In the genomic region with DNA sequence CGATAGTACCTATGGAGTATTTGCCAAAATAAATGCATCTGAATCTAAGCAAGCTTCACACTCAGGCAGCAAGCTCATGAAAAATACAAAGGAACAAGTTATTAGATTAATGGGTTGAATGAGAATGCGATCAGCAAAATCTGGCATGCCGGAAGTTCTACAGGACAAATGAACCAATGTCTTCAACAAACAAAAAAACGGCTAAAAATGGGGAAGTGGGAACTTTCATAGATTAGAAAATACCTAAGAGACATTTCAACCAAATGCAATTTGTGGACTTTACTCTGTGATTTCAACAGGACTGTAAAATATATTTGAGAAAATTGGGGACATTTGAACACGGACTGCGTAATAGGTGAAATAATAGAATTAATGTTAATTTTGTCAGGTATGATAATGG, we compare ENCODE assay signal across 31 cellular contexts. TPM values are rescaled to one million over a fixed set of nuclear protein-coding genes. Genes with fewer than 3 reads are reported as not detected.
"Had no signal": no experiment of that assay in that cellular context is flagged by ENCODE, and none has a peak within 500 bp of the region (broad histone marks: within the 10 kb centered on the region; RNA-seq: fewer than 3 reads in every experiment).

No MANE protein-coding gene starts in this region.

- H3K36me3 Mint-ChIP-seq: stimulated activated effector memory CD8-positive, alpha-beta T cell treated with anti-CD3 and anti-CD28 coated beads, Interleukin-12 subunit alpha, Interleukin-12 subunit beta, amount 100 ng/mL, for 72 hours; type B pancreatic cell had no signal

- H3K9me3 ChIP-seq: ascending aorta, ovary, right lobe of liver, uterus had no signal

- H3K4me3 Mint-ChIP-seq: activated naive CD4-positive, alpha-beta T cell treated with anti-CD3 and anti-CD28 coated beads for 36 hours; activated naive CD8-positive, alpha-beta T cell treated with anti-CD3 and anti-CD28 coated beads, Interleukin-2, amount 10 ng/mL, durations not matched to agents 7 days and 5 days; brain; endodermal cell; mesothelial cell of epicardium; naive thymus-derived CD4-positive, alpha-beta T cell; stimulated activated effector memory CD8-positive, alpha-beta T cell treated with anti-CD3 and anti-CD28 coated beads, Interleukin-12 subunit alpha, Interleukin-12 subunit beta, amount 100 ng/mL, for 72 hours; stimulated activated naive CD8-positive, alpha-beta T cell treated with anti-CD3 and anti-CD28 coated beads, Interleukin-15, amount 100 ng/mL, for 72 hours; type B pancreatic cell had no signal

- H3K9me3 Mint-ChIP-seq: activated naive CD8-positive, alpha-beta T cell treated with anti-CD3 and anti-CD28 coated beads, Interleukin-2, amount 10 ng/mL, durations not matched to agents 7 days and 5 days; stimulated activated effector memory CD8-positive, alpha-beta T cell treated with anti-CD3 and anti-CD28 coated beads, Interleukin-12 subunit alpha, Interleukin-12 subunit beta, amount 100 ng/mL, for 72 hours; type B pancreatic cell had no signal

- ATAC-seq: esophagus mucosa; heart left ventricle; naive thymus-derived CD4-positive, alpha-beta T cell; right lobe of liver; stimulated activated effector memory CD8-positive, alpha-beta T cell treated with anti-CD3 and anti-CD28 coated beads, Interleukin-12 subunit alpha, Interleukin-12 subunit beta, amount 100 ng/mL, for 72 hours; stimulated activated naive CD8-positive, alpha-beta T cell treated with anti-CD3 and anti-CD28 coated beads, Interleukin-15, amount 100 ng/mL, for 72 hours had no signal

- H3K27ac Mint-ChIP-seq: activated naive CD4-positive, alpha-beta T cell treated with anti-CD3 and anti-CD28 coated beads for 36 hours; activated naive CD8-positive, alpha-beta T cell treated with anti-CD3 and anti-CD28 coated beads, Interleukin-2, amount 10 ng/mL, durations not matched to agents 7 days and 5 days; brain; endodermal cell; mesothelial cell of epicardium; naive thymus-derived CD4-positive, alpha-beta T cell; progenitor cell of endocrine pancreas; stimulated activated effector memory CD8-positive, alpha-beta T cell treated with anti-CD3 and anti-CD28 coated beads, Interleukin-12 subunit alpha, Interleukin-12 subunit beta, amount 100 ng/mL, for 72 hours; stimulated activated naive CD8-positive, alpha-beta T cell treated with anti-CD3 and anti-CD28 coated beads, Interleukin-15, amount 100 ng/mL, for 72 hours; type B pancreatic cell had no signal

- H3K27me3 Mint-ChIP-seq: activated naive CD8-positive, alpha-beta T cell treated with anti-CD3 and anti-CD28 coated beads, Interleukin-2, amount 10 ng/mL, durations not matched to agents 7 days and 5 days; brain; stimulated activated naive CD8-positive, alpha-beta T cell treated with anti-CD3 and anti-CD28 coated beads, Interleukin-15, amount 100 ng/mL, for 72 hours; type B pancreatic cell had no signal

- H3K4me1 Mint-ChIP-seq: endodermal cell had no signal

- DNase-seq: activated CD4-positive, alpha-beta T cell treated with anti-CD3 and anti-CD28 coated beads for 4 hours; activated CD4-positive, alpha-beta T cell treated with anti-CD3 and anti-CD28 coated beads, Interleukin-2, amount 50 U/mL, for 4 hours; activated effector memory CD4-positive, alpha-beta T cell treated with Interleukin-2 at 50 U/mL for 16 hours; activated naive CD4-positive, alpha-beta T cell treated with anti-CD3 and anti-CD28 coated beads for 36 hours; activated naive CD8-positive, alpha-beta T cell treated with anti-CD3 and anti-CD28 coated beads, Interleukin-2, amount 10 ng/mL, durations not matched to agents 7 days and 5 days; activated T-cell treated with anti-CD3 and anti-CD28 coated beads for 4 hours; cortex of kidney; endodermal cell; foreskin fibroblast; heart left ventricle; hypothalamus; naive thymus-derived CD4-positive, alpha-beta T cell; ovary; right lobe of liver; stimulated activated CD4-positive, alpha-beta T cell treated with anti-CD3 and anti-CD28 coated beads, Interleukin-4, amount 100 ng/mL, for 24 hours; stimulated activated naive CD8-positive, alpha-beta T cell treated with anti-CD3 and anti-CD28 coated beads, Interleukin-15, amount 100 ng/mL, for 72 hours; substantia nigra; uterus had no signal

- H3K27ac ChIP-seq: ascending aorta, cardiac muscle cell, heart left ventricle, ovary, right lobe of liver, skin epidermis, uterus, VCaP had no signal

- H3K4me3 ChIP-seq: ascending aorta, cardiac muscle cell, heart left ventricle, ovary, right lobe of liver, skin epidermis, uterus had no signal

- H3K36me3 ChIP-seq: ascending aorta, cardiac muscle cell, heart left ventricle, ovary, right lobe of liver, uterus had no signal

- FAIRE-seq: TTC549 had no signal

- H3K4me1 ChIP-seq: ascending aorta, heart left ventricle, right lobe of liver, uterus had no signal

RNA-seq across cellular contexts. Expression of gene DLEU7, which starts 43.7 kb away (rescaled TPM):
- total RNA-seq: activated naive CD4-positive, alpha-beta T cell treated with anti-CD3 and anti-CD28 coated beads for 36 hours; activated naive CD8-positive, alpha-beta T cell treated with anti-CD3 and anti-CD28 coated beads, Interleukin-2, amount 10 ng/mL, durations not matched to agents 7 days and 5 days; ascending aorta; cardiac muscle cell; endodermal cell; esophagus mucosa; kidney epithelial cell; renal cortical epithelial cell; uterus had no signal
- polyA plus RNA-seq: cardiac muscle cell; naive thymus-derived CD4-positive, alpha-beta T cell had no signal
